Comparison of ENCODE assay signal across 9 cellular contexts in genomic region chr6:15621203-15622044, GRCh38. TPM values are rescaled to one million over a fixed set of nuclear protein-coding genes. Genes with fewer than 3 reads are reported as not detected.
A peak's percentile ranks its signal among the peaks of the same experiment; 100 is the strongest.
DNase-seq lines count a peak whose midpoint lies in the region; ATAC-seq and TF ChIP-seq lines count a peak whose summit lies in the region.
"Had no signal": no experiment of that assay in that cellular context is flagged by ENCODE, and none has a peak within 500 bp of the region (broad histone marks: within the 10 kb centered on the region; RNA-seq: fewer than 3 reads in every experiment).

No MANE protein-coding gene starts in this region.

- ATAC-seq in GM21360 (IDR thresholded peaks at IDR 0.05; ENCODE audit: unreplicated experiment) (peak; percentile 97), HG03520 (IDR thresholded peaks at IDR 0.05; ENCODE audit: unreplicated experiment) (peak; percentile 87), Right ventricle myocardium inferior (peak; percentile 84), psoas muscle (peak in 3 of 4 donors; percentile 56 to 67 (median 63))

- intact Hi-C loops in Right ventricle myocardium inferior (cut with DNase I) = loop anchor here (2.0 to 5.0 kb wide), 5 partner anchors 109 to 1489 kb away; partner anchors contain the start of gene JARID2
- intact Hi-C loops in psoas muscle (cut with DNase I) = loop anchor here (5.0 to 10.0 kb wide), 5 partner anchors 109 to 1494 kb away; no protein-coding TSS in a partner anchor

- H3K27ac ChIP-seq in psoas muscle = peak overlapping the region; percentile 62
- H3K27ac ChIP-seq: epithelial cell of prostate had no signal

- no peaks in the 10 kb centered on the region for H3K27me3 ChIP-seq in psoas muscle (ENCODE audit: insufficient read depth in 3 of 3, low read length in 2 of 3)

- H3K9me3 ChIP-seq in psoas muscle = no peaks in the 10 kb centered on the region

- peaks cover 38% of the 10 kb centered on the region for H3K4me1 ChIP-seq in psoas muscle

- WGBS in psoas muscle, 3 donors = 27 to 53% (median 29%) methylated on average over 6 of the region's 6 CpGs

- TF ChIP-seq CTCF in psoas muscle (IDR thresholded peaks at IDR 0.05) = no peak

- no peak overlapping the region for H3K4me3 ChIP-seq in psoas muscle

- DNase-seq in ELF-1 (ENCODE audit: low read depth, low spot score) = peak; percentile 78
- DNase-seq in UCSD-AML1 (lab: John Stamatoyannopoulos, UW; ENCODE audit: unreplicated experiment) = peak; percentile 75
- DNase-seq in Right ventricle myocardium inferior (ENCODE audit: missing footprints) = peak; percentile 84
- DNase-seq in psoas muscle = peak; percentile 26 to 65
- no peak for DNase-seq in DMS114 treated with DMSO at 0.1 percent for 48 hours (lab: John Stamatoyannopoulos, UW; ENCODE audit: unreplicated experiment)
- DNase-seq in NK-92 (lab: John Stamatoyannopoulos, UW; ENCODE audit: unreplicated experiment) = no peak

- H3K36me3 ChIP-seq in psoas muscle (ENCODE audit: insufficient read depth in 1 of 2, low read depth in 1 of 2) = peaks cover 0 to 8% of the 10 kb centered on the region in 2 donors

RNA-seq across cellular contexts. Expression of gene DTNBP1, which starts 41.4 kb away (rescaled TPM):
- 21.0 TPM for total RNA-seq in Right ventricle myocardium inferior
- total RNA-seq in psoas muscle = 10 to 100 TPM in 3 of 4 donors, 1 to 10 TPM in 1; 8.6 to 16.6 (median 14.4) TPM
- polyA plus RNA-seq in psoas muscle = 10 to 100 TPM in 2 of 3 donors, 1 to 10 TPM in 1; 8.0 to 22.0 (median 15.2) TPM

Comparison
In these comparisons a context has a peak if more than half of its experiments do, and no peak if none do; other contexts are left out.
1. DNase-seq: peak in ELF-1 (single experiment), UCSD-AML1 (single experiment), Right ventricle myocardium inferior (single experiment) and psoas muscle (2 of 2); none in DMS114 treated with DMSO at 0.1 percent for 48 hours (single experiment) and NK-92 (single experiment).
2. Peak in every context shown above with its lines, with median percentiles within 50 percentile points of each other: ATAC-seq.